Comparison of ENCODE assay signal across 2 cellular contexts in genomic region chr7:79610905-79611304, GRCh38.
TF ChIP-seq lines count a peak whose summit lies in the region.

No MANE protein-coding gene starts in this region.

TF ChIP-seq in IMR-90, 13 proteins besides CTCF, POLR2A, EP300 and RAD21:
- no peak for TF ChIP-seq SMC3 (IDR thresholded peaks at IDR 0.05; ENCODE audit: low read depth, low read length)
- no peak for TF ChIP-seq MAZ (IDR thresholded peaks at IDR 0.05; ENCODE audit: borderline replicate concordance, low read depth, low read length)
- TF ChIP-seq CEBPB (IDR thresholded peaks at IDR 0.05; ENCODE audit: low read depth, low read length) = no peak
- TF ChIP-seq ELK1 (IDR thresholded peaks at IDR 0.05; ENCODE audit: borderline replicate concordance, low read depth, low read length) = no peak
- no peak for TF ChIP-seq BHLHE40 (IDR thresholded peaks at IDR 0.05; ENCODE audit: low read depth, low read length)
- TF ChIP-seq RCOR1 (IDR thresholded peaks at IDR 0.05; ENCODE audit: insufficient replicate concordance, low read length) = no peak
- no peak for TF ChIP-seq RFX5 (IDR thresholded peaks at IDR 0.05; ENCODE audit: low read depth, low read length)
- no peak for TF ChIP-seq NFE2L2 (IDR thresholded peaks at IDR 0.05; ENCODE audit: low read depth, low read length)
- no peak for TF ChIP-seq MXI1 (IDR thresholded peaks at IDR 0.05; ENCODE audit: borderline replicate concordance, low read depth, low read length)
- TF ChIP-seq, protein P1, sequence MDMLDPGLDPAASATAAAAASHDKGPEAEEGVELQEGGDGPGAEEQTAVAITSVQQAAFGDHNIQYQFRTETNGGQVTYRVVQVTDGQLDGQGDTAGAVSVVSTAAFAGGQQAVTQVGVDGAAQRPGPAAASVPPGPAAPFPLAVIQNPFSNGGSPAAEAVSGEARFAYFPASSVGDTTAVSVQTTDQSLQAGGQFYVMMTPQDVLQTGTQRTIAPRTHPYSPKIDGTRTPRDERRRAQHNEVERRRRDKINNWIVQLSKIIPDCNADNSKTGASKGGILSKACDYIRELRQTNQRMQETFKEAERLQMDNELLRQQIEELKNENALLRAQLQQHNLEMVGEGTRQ (IDR thresholded peaks at IDR 0.05; ENCODE audit: low read depth, low read length) = no peak
- no peak for TF ChIP-seq CHD1 (IDR thresholded peaks at IDR 0.05; ENCODE audit: low read depth, low read length)
- TF ChIP-seq FOS (IDR thresholded peaks at IDR 0.05; ENCODE audit: low read depth, low read length) = no peak
- TF ChIP-seq MAFK (IDR thresholded peaks at IDR 0.05; ENCODE audit: low read depth, low read length) = no peak
TF ChIP-seq in IMR-90: peak in this region for 0.

TF ChIP-seq in H1, 55 proteins besides CTCF, POLR2A, EP300 and RAD21:
- no peak for TF ChIP-seq SUZ12 (IDR thresholded peaks at IDR 0.05; ENCODE audit: low read length)
- no peak for TF ChIP-seq FOSL1 (IDR thresholded peaks at IDR 0.05; ENCODE audit: insufficient read depth, low read depth, low read length)
- TF ChIP-seq SRF (IDR thresholded peaks at IDR 0.05; ENCODE audit: low read depth, low read length) = no peak
- no peak for TF ChIP-seq BACH1 (IDR thresholded peaks at IDR 0.05; ENCODE audit: low read length)
- TF ChIP-seq TCF12 (IDR thresholded peaks at IDR 0.05; ENCODE audit: low read depth, low read length) = no peak
- no peak for TF ChIP-seq EGR1 (IDR thresholded peaks at IDR 0.05; ENCODE audit: borderline replicate concordance, low read depth, low read length)
- TF ChIP-seq CHD2 (IDR thresholded peaks at IDR 0.05; ENCODE audit: low read length) = no peak
- no peak for TF ChIP-seq POLR2AphosphoS5 (IDR thresholded peaks at IDR 0.05; ENCODE audit: low read depth, low read length)
- no peak for TF ChIP-seq KDM5A (IDR thresholded peaks at IDR 0.05; ENCODE audit: low read length)
- TF ChIP-seq TAF1 (IDR thresholded peaks at IDR 0.05; ENCODE audit: low read depth, low read length) = no peak
- TF ChIP-seq SP4 (IDR thresholded peaks at IDR 0.05; ENCODE audit: low read length) = no peak
- no peak for TF ChIP-seq SP1 (IDR thresholded peaks at IDR 0.05; ENCODE audit: low read depth, low read length)
- no peak for TF ChIP-seq JUND (IDR thresholded peaks at IDR 0.05; ENCODE audit: low read length)
- TF ChIP-seq EZH2 (IDR thresholded peaks at IDR 0.05; ENCODE audit: low read depth, low read length, severe bottlenecking) = no peak
- no peak for TF ChIP-seq ASH2L (IDR thresholded peaks at IDR 0.05; ENCODE audit: low read length)
- TF ChIP-seq SAP30 (IDR thresholded peaks at IDR 0.05; ENCODE audit: insufficient read depth, insufficient replicate concordance, low read length) = no peak
- no peak for TF ChIP-seq BCL11A (IDR thresholded peaks at IDR 0.05; ENCODE audit: low read depth in 2 of 2, low read length in 2 of 2)
- TF ChIP-seq SIRT6 (IDR thresholded peaks at IDR 0.05; ENCODE audit: low read length) = no peak
TF ChIP-seq in H1: peak in this region for 0.
